Comparison of ENCODE assay signal across 6 cellular contexts in the genomic region with DNA sequence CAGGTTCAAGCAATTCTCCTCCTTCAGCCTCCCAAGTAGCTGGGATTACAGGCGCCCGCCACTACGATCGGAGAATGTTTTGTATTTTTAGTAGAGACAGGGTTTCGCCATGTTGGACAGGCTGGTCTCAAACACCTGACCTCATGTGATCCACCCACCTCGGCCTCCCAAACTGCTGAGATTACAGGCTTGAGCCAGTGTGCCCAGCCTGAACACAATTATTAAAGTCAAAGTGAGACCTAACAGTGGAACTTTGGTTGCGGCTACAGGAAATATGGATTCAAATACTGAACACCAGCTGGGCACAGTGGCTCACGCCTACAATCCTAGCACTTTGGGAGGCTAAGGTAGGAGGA. TPM values are rescaled to one million over a fixed set of nuclear protein-coding genes. Genes with fewer than 3 reads are reported as not detected.
DNase-seq lines count a peak whose midpoint lies in the region; ATAC-seq and TF ChIP-seq lines count a peak whose summit lies in the region.
"Not testable (repeated sequence)": the region's sequence is repeated elsewhere in the genome, so short reads cannot be mapped to it uniquely, and the experiment has no call there.

No MANE protein-coding gene starts in this region.

- not testable (repeated sequence) for H3K27me3 Mint-ChIP-seq in activated CD8-positive, alpha-beta memory T cell treated with anti-CD3 and anti-CD28 coated beads, Interleukin-2, amount 10 ng/mL, durations not matched to agents 7 days and 5 days; natural killer cell treated with Interleukin-12 subunit alpha and Interleukin-12 subunit beta and Interleukin-15 and Interleukin-18, amount 100 ng/mL, for 72 hours

- not testable (repeated sequence) for H3F3A ChIP-seq in PC-3 (ENCODE audit: low read length, unreplicated experiment)

- H3K9me3 ChIP-seq in PC-3 (ENCODE audit: low read length); breast epithelium; thoracic aorta: not testable (repeated sequence)

- H3K4me2 ChIP-seq in PC-3 (ENCODE audit: low read length), result peak overlapping the region; percentile 82

- CTCF ChIA-PET in PC-3 (lab: Charles Lee), result interaction anchor here (0.9 to 1.3 kb wide), 3 partner anchors 18 to 52 kb away, joined by 4 to 9 read pairs (median 6); a partner anchor contains a TSS
- CTCF ChIA-PET in activated CD8-positive, alpha-beta memory T cell treated with anti-CD3 and anti-CD28 coated beads, Interleukin-2, amount 10 ng/mL, durations not matched to agents 7 days and 5 days (lab: Charles Lee), result interaction anchor here (0.8 to 6.8 kb wide), 9 partner anchors 17 to 134 kb away, joined by 3 to 77 read pairs (median 8); a partner anchor contains a TSS

- H3K9me2 ChIP-seq in PC-3 (replicated peaks; ENCODE audit: low read length), result not testable (repeated sequence)

- H3K4me3 Mint-ChIP-seq in activated CD8-positive, alpha-beta memory T cell treated with anti-CD3 and anti-CD28 coated beads, Interleukin-2, amount 10 ng/mL, durations not matched to agents 7 days and 5 days, result peak overlapping the region; percentile 98
- H3K4me3 Mint-ChIP-seq in natural killer cell treated with Interleukin-12 subunit alpha and Interleukin-12 subunit beta and Interleukin-15 and Interleukin-18, amount 100 ng/mL, for 72 hours, result peak overlapping the region; percentile 98

- H3K27ac Mint-ChIP-seq in activated CD8-positive, alpha-beta memory T cell treated with anti-CD3 and anti-CD28 coated beads, Interleukin-2, amount 10 ng/mL, durations not matched to agents 7 days and 5 days, result peak overlapping the region; percentile 98
- H3K27ac Mint-ChIP-seq in natural killer cell treated with Interleukin-12 subunit alpha and Interleukin-12 subunit beta and Interleukin-15 and Interleukin-18, amount 100 ng/mL, for 72 hours, result peak overlapping the region in 1 of 2 donors; percentile 94

- DNase-seq in Caki2 (ENCODE audit: low read depth), result peak; percentile 41
- not testable (repeated sequence) for DNase-seq in PC-3; activated CD8-positive, alpha-beta memory T cell treated with anti-CD3 and anti-CD28 coated beads, Interleukin-2, amount 10 ng/mL, durations not matched to agents 7 days and 5 days; breast epithelium (ENCODE audit: low spot score in 2 of 2); natural killer cell treated with Interleukin-12 subunit alpha and Interleukin-12 subunit beta and Interleukin-15 and Interleukin-18, amount 100 ng/mL, for 72 hours (ENCODE audit: low spot score); thoracic aorta (ENCODE audit: low spot score)

- not testable (repeated sequence) for H3K27me3 ChIP-seq in PC-3 (ENCODE audit: low read length); breast epithelium; thoracic aorta (replicated peaks; ENCODE audit: insufficient read depth)

- in situ Hi-C loops in Caki2 (cut with HindIII; ENCODE audit: low pct_unique_long_range_greater_than_20kb, low sequenced_read_pairs), result not testable (repeated sequence)

- H2AFZ ChIP-seq in PC-3 (ENCODE audit: low read length), result not testable (repeated sequence)

- TF ChIP-seq POLR2A in breast epithelium (IDR thresholded peaks at IDR 0.05), result not testable (repeated sequence)

- H3K36me3 ChIP-seq in PC-3 (ENCODE audit: low read depth, low read length); breast epithelium; thoracic aorta: not testable (repeated sequence)

- BruUV-seq in PC-3 (replicated peaks; lab: Mats Ljungman, UMichigan), result not testable (repeated sequence)

- H3K4me1 Mint-ChIP-seq in activated CD8-positive, alpha-beta memory T cell treated with anti-CD3 and anti-CD28 coated beads, Interleukin-2, amount 10 ng/mL, durations not matched to agents 7 days and 5 days, result peaks cover 47% of the 10 kb centered on the region
- H3K4me1 Mint-ChIP-seq in natural killer cell treated with Interleukin-12 subunit alpha and Interleukin-12 subunit beta and Interleukin-15 and Interleukin-18, amount 100 ng/mL, for 72 hours (ENCODE audit: low read depth in 2 of 2), result peaks cover 26 to 27% of the 10 kb centered on the region in 2 donors

- not testable (repeated sequence) for H4K20me1 ChIP-seq in PC-3 (ENCODE audit: low read length)

- not testable (repeated sequence) for ATAC-seq in PC-3; activated CD8-positive, alpha-beta memory T cell treated with anti-CD3 and anti-CD28 coated beads, Interleukin-2, amount 10 ng/mL, durations not matched to agents 7 days and 5 days; natural killer cell treated with Interleukin-12 subunit alpha and Interleukin-12 subunit beta and Interleukin-15 and Interleukin-18, amount 100 ng/mL, for 72 hours; thoracic aorta (ENCODE audit: insufficient number of reproducible peaks, low FRiP score, low read depth)

- H3K9ac ChIP-seq in PC-3 (ENCODE audit: low read length), result not testable (repeated sequence)

- H3K27ac ChIP-seq in PC-3 (ENCODE audit: low read length) (0 out of 2 replicates have a peak overlapping the region, but pooled peaks have one; percentile 18), breast epithelium (peak overlapping the region; percentile 57 to 75), thoracic aorta (peak overlapping the region; percentile 61 to 77)

- peaks cover 25% of the 10 kb centered on the region for H3K79me2 ChIP-seq in PC-3 (ENCODE audit: low read length)

- intact Hi-C loops in PC-3 (cut with micrococcal nuclease), result loop anchor here (5.0 kb wide), 1 partner anchor 33 kb away; no protein-coding TSS in a partner anchor
- intact Hi-C loops in breast epithelium (cut with DNase I; ENCODE audit: low total_unique reads), result not testable (repeated sequence)

- POLR2A ChIA-PET in PC-3 (lab: Charles Lee; ENCODE audit: unreplicated experiment), result not testable (repeated sequence)

- H3K4me3 ChIP-seq in PC-3 (ENCODE audit: low read length), result 0 out of 2 replicates have a peak overlapping the region, but pooled peaks have one; percentile 76
- H3K4me3 ChIP-seq in breast epithelium, thoracic aorta: not testable (repeated sequence)

- TF ChIP-seq CTCF in PC-3 (conservative IDR thresholded peaks at IDR 0.05; ENCODE audit: low read depth, low read length); breast epithelium (IDR thresholded peaks at IDR 0.05); thoracic aorta (IDR thresholded peaks at IDR 0.05): not testable (repeated sequence)

- peaks cover 45% of the 10 kb centered on the region for H3K4me1 ChIP-seq in PC-3 (ENCODE audit: insufficient read depth, low read length)
- H3K4me1 ChIP-seq in breast epithelium, result not testable (repeated sequence)
- H3K4me1 ChIP-seq in thoracic aorta (ENCODE audit: control insufficient read depth in 1 of 2, low read depth in 2 of 2), result peaks cover 26 to 35% of the 10 kb centered on the region in 2 donors

- H3K36me3 Mint-ChIP-seq in activated CD8-positive, alpha-beta memory T cell treated with anti-CD3 and anti-CD28 coated beads, Interleukin-2, amount 10 ng/mL, durations not matched to agents 7 days and 5 days; natural killer cell treated with Interleukin-12 subunit alpha and Interleukin-12 subunit beta and Interleukin-15 and Interleukin-18, amount 100 ng/mL, for 72 hours: not testable (repeated sequence)

- not testable (repeated sequence) for H3K9me3 Mint-ChIP-seq in activated CD8-positive, alpha-beta memory T cell treated with anti-CD3 and anti-CD28 coated beads, Interleukin-2, amount 10 ng/mL, durations not matched to agents 7 days and 5 days (ENCODE audit: low read depth); natural killer cell treated with Interleukin-12 subunit alpha and Interleukin-12 subunit beta and Interleukin-15 and Interleukin-18, amount 100 ng/mL, for 72 hours

RNA-seq across cellular contexts. Expression of a gene that starts 16.9 kb away (rescaled TPM):
- total RNA-seq in Caki2 (2014; rRNA removed; shearing (Covaris generic); ENCODE audit: low replicate concordance), result 152 and 172 TPM in 2 replicates
- total RNA-seq in PC-3 (2014; rRNA removed), result 141 and 152 TPM in 2 replicates
- total RNA-seq in activated CD8-positive, alpha-beta memory T cell treated with anti-CD3 and anti-CD28 coated beads, Interleukin-2, amount 10 ng/mL, durations not matched to agents 7 days and 5 days, result 10 to 100 TPM; 39.0 to 48.6 TPM
- total RNA-seq in breast epithelium, result 10 to 100 TPM; 41.1 to 50.8 (median 44.8) TPM
- 10 to 100 TPM; 42.6 to 53.0 TPM for total RNA-seq in natural killer cell treated with Interleukin-12 subunit alpha and Interleukin-12 subunit beta and Interleukin-15 and Interleukin-18, amount 100 ng/mL, for 72 hours
- 10 to 100 TPM; 21.7 to 22.9 TPM for total RNA-seq in thoracic aorta

RNA-seq across cellular contexts. Expression of a gene that starts 17.7 kb away (rescaled TPM):
- 20.5 and 28.3 TPM in 2 replicates for total RNA-seq in Caki2 (2014; rRNA removed; shearing (Covaris generic); ENCODE audit: low replicate concordance)
- total RNA-seq in PC-3 (2014; rRNA removed) (12.0 and 13.0 TPM in 2 replicates), breast epithelium (10 to 100 TPM; 17.3 to 27.5 (median 25.9) TPM), thoracic aorta (10 to 100 TPM; 45.3 to 81.6 TPM)
- total RNA-seq in activated CD8-positive, alpha-beta memory T cell treated with anti-CD3 and anti-CD28 coated beads, Interleukin-2, amount 10 ng/mL, durations not matched to agents 7 days and 5 days, result 10 to 100 TPM; 14.3 to 23.5 TPM
- total RNA-seq in natural killer cell treated with Interleukin-12 subunit alpha and Interleukin-12 subunit beta and Interleukin-15 and Interleukin-18, amount 100 ng/mL, for 72 hours, result 1 to 10 TPM; 4.1 to 9.4 TPM

RNA-seq across cellular contexts. Expression of a gene that starts 29.9 kb away (rescaled TPM):
- total RNA-seq in Caki2 (2014; rRNA removed; shearing (Covaris generic); ENCODE audit: low replicate concordance), result 4.3 and 7.1 TPM in 2 replicates
- total RNA-seq in PC-3 (2014; rRNA removed) (30.9 and 54.7 TPM in 2 replicates), breast epithelium (10 to 100 TPM in 2 of 3 donors, 1 to 10 TPM in 1; 8.2 to 12.1 (median 10.2) TPM), thoracic aorta (10 to 100 TPM; 14.7 to 16.1 TPM)
- 10 to 100 TPM; 30.7 to 32.3 TPM for total RNA-seq in activated CD8-positive, alpha-beta memory T cell treated with anti-CD3 and anti-CD28 coated beads, Interleukin-2, amount 10 ng/mL, durations not matched to agents 7 days and 5 days
- 10 to 100 TPM; 12.3 to 38.0 TPM for total RNA-seq in natural killer cell treated with Interleukin-12 subunit alpha and Interleukin-12 subunit beta and Interleukin-15 and Interleukin-18, amount 100 ng/mL, for 72 hours

RNA-seq across cellular contexts. Expression of a gene that starts 36.8 kb away (rescaled TPM):
- 52.5 and 77.8 TPM in 2 replicates for total RNA-seq in Caki2 (2014; rRNA removed; shearing (Covaris generic); ENCODE audit: low replicate concordance)
- total RNA-seq in PC-3 (2014; rRNA removed) (218 and 219 TPM in 2 replicates), breast epithelium (10 to 100 TPM; 64.9 to 72.0 (median 68.3) TPM), thoracic aorta (10 to 100 TPM; 32.5 to 50.2 TPM)
- 100 to 1,000 TPM in 1 of 2 experiments, 10 to 100 TPM in 1; 82.0 to 108 TPM for total RNA-seq in activated CD8-positive, alpha-beta memory T cell treated with anti-CD3 and anti-CD28 coated beads, Interleukin-2, amount 10 ng/mL, durations not matched to agents 7 days and 5 days
- total RNA-seq in natural killer cell treated with Interleukin-12 subunit alpha and Interleukin-12 subunit beta and Interleukin-15 and Interleukin-18, amount 100 ng/mL, for 72 hours, result 100 to 1,000 TPM; 134 to 169 TPM

RNA-seq across cellular contexts. Expression of a gene that starts 47.9 kb away (rescaled TPM):
- total RNA-seq in Caki2 (2014; rRNA removed; shearing (Covaris generic); ENCODE audit: low replicate concordance), result 30.8 and 32.8 TPM in 2 replicates
- total RNA-seq in PC-3 (2014; rRNA removed) (44.5 and 49.9 TPM in 2 replicates), breast epithelium (10 to 100 TPM; 29.1 to 53.4 (median 48.7) TPM), thoracic aorta (10 to 100 TPM; 26.9 to 50.7 TPM)
- total RNA-seq in activated CD8-positive, alpha-beta memory T cell treated with anti-CD3 and anti-CD28 coated beads, Interleukin-2, amount 10 ng/mL, durations not matched to agents 7 days and 5 days, result 100 to 1,000 TPM in 1 of 2 experiments, 10 to 100 TPM in 1; 94.8 to 108 TPM
- 100 to 1,000 TPM in 1 of 2 donors, 10 to 100 TPM in 1; 77.1 to 117 TPM for total RNA-seq in natural killer cell treated with Interleukin-12 subunit alpha and Interleukin-12 subunit beta and Interleukin-15 and Interleukin-18, amount 100 ng/mL, for 72 hours

Comparison
In these comparisons a context has a peak if more than half of its experiments do, and no peak if none do; other contexts are left out.
1. H3K27ac ChIP-seq: peak in every context shown above with its lines; median percentile 69 in thoracic aorta; 66 in breast epithelium; 18 in PC-3.